Comparison of ENCODE assay signal across 8 cellular contexts in genomic region chr19:633786-634639, GRCh38. TPM values are rescaled to one million over a fixed set of nuclear protein-coding genes. Genes with fewer than 3 reads are reported as not detected.
DNase-seq lines count a peak whose midpoint lies in the region; ATAC-seq and TF ChIP-seq lines count a peak whose summit lies in the region.

No MANE protein-coding gene starts in this region.

- peak overlapping the region; percentile 94 to 97 for H3K4me3 Mint-ChIP-seq in CD14-positive monocyte
- H3K4me3 Mint-ChIP-seq in dendritic cell treated with granulocyte-macrophage colony-stimulating factor and Interleukin-4, amounts not matched to agents 40 ng/mL and 50 ng/mL, for 4 days: peak overlapping the region; percentile 97
- peak overlapping the region; percentile 91 for H3K4me3 Mint-ChIP-seq in natural killer cell treated with Interleukin-12 subunit alpha and Interleukin-12 subunit beta and Interleukin-15 and Interleukin-18, amount 100 ng/mL, for 72 hours

- peaks cover 25% of the 10 kb centered on the region for H3K4me1 Mint-ChIP-seq in CD14-positive monocyte
- peaks cover 37% of the 10 kb centered on the region for H3K4me1 Mint-ChIP-seq in dendritic cell treated with granulocyte-macrophage colony-stimulating factor and Interleukin-4, amounts not matched to agents 40 ng/mL and 50 ng/mL, for 4 days (ENCODE audit: low read depth)
- H3K4me1 Mint-ChIP-seq in natural killer cell treated with Interleukin-12 subunit alpha and Interleukin-12 subunit beta and Interleukin-15 and Interleukin-18, amount 100 ng/mL, for 72 hours (ENCODE audit: low read depth in 2 of 2): peaks cover 9 to 16% of the 10 kb centered on the region in 2 donors

- intact Hi-C loops in CD14-positive monocyte (cut with micrococcal nuclease): loop anchor here (2.0 to 10.0 kb wide), 3 partner anchors 29 to 129 kb away; partner anchors contain the start of genes CDC34 (in 1 of the 2), RNF126 (in 1 of the 2) and TPGS1 (in 1 of the 2)
- intact Hi-C loops in dendritic cell treated with granulocyte-macrophage colony-stimulating factor and Interleukin-4, amounts not matched to agents 40 ng/mL and 50 ng/mL, for 4 days (cut with micrococcal nuclease): loop anchor here (2.0 kb wide), 1 partner anchor 27 kb away; no protein-coding TSS in a partner anchor

- H3K36me3 ChIP-seq in MG63: no peaks in the 10 kb centered on the region; the same call in 1 of the 2 replicates

- no peaks in the 10 kb centered on the region for H3K9me3 ChIP-seq in MG63

- DNase-seq in CD14-positive monocyte (ENCODE audit: low spot score): no peak
- DNase-seq in MG63: no peak
- no peak for DNase-seq in natural killer cell treated with Interleukin-12 subunit alpha and Interleukin-12 subunit beta and Interleukin-15 and Interleukin-18, amount 100 ng/mL, for 72 hours (ENCODE audit: low spot score)
- no peak for DNase-seq in cerebellar nuclear complex (lab: John Stamatoyannopoulos, UW)
- DNase-seq in AML-193 (lab: John Stamatoyannopoulos, UW): no peak
- DNase-seq in NCI-H2081 treated with DMSO at 0.1 percent for 48 hours (lab: John Stamatoyannopoulos, UW): no peak

- ATAC-seq in natural killer cell treated with Interleukin-12 subunit alpha and Interleukin-12 subunit beta and Interleukin-15 and Interleukin-18, amount 100 ng/mL, for 72 hours: no peak
- no peak for ATAC-seq in HG02938 (IDR thresholded peaks at IDR 0.05; ENCODE audit: unreplicated experiment)

- peaks cover 0 to 3% (median 0%) of the 10 kb centered on the region in 7 donors for H3K9me3 Mint-ChIP-seq in CD14-positive monocyte
- H3K9me3 Mint-ChIP-seq in dendritic cell treated with granulocyte-macrophage colony-stimulating factor and Interleukin-4, amounts not matched to agents 40 ng/mL and 50 ng/mL, for 4 days: no peaks in the 10 kb centered on the region
- H3K9me3 Mint-ChIP-seq in natural killer cell treated with Interleukin-12 subunit alpha and Interleukin-12 subunit beta and Interleukin-15 and Interleukin-18, amount 100 ng/mL, for 72 hours: no peaks in the 10 kb centered on the region

- no peaks in the 10 kb centered on the region for H3K27me3 ChIP-seq in MG63

- TF ChIP-seq CTCF in CD14-positive monocyte (IDR thresholded peaks at IDR 0.05): no peak

- H3K36me3 Mint-ChIP-seq in CD14-positive monocyte: peaks cover 14 to 30% of the 10 kb centered on the region in 2 donors
- peaks cover 48% of the 10 kb centered on the region for H3K36me3 Mint-ChIP-seq in dendritic cell treated with granulocyte-macrophage colony-stimulating factor and Interleukin-4, amounts not matched to agents 40 ng/mL and 50 ng/mL, for 4 days (ENCODE audit: low read depth)
- H3K36me3 Mint-ChIP-seq in natural killer cell treated with Interleukin-12 subunit alpha and Interleukin-12 subunit beta and Interleukin-15 and Interleukin-18, amount 100 ng/mL, for 72 hours: no peaks in the 10 kb centered on the region

- H3K4me3 ChIP-seq in MG63: peak overlapping the region; percentile 88

- H3K27ac Mint-ChIP-seq in CD14-positive monocyte: peak overlapping the region; percentile 75 to 90 (median 85)
- peak overlapping the region; percentile 88 for H3K27ac Mint-ChIP-seq in dendritic cell treated with granulocyte-macrophage colony-stimulating factor and Interleukin-4, amounts not matched to agents 40 ng/mL and 50 ng/mL, for 4 days
- peak overlapping the region; percentile 82 to 83 for H3K27ac Mint-ChIP-seq in natural killer cell treated with Interleukin-12 subunit alpha and Interleukin-12 subunit beta and Interleukin-15 and Interleukin-18, amount 100 ng/mL, for 72 hours

- peaks cover 14 to 25% (median 21%) of the 10 kb centered on the region in 3 donors for H3K27me3 Mint-ChIP-seq in CD14-positive monocyte (ENCODE audit: low read depth in 3 of 3)
- peaks cover 26% of the 10 kb centered on the region for H3K27me3 Mint-ChIP-seq in dendritic cell treated with granulocyte-macrophage colony-stimulating factor and Interleukin-4, amounts not matched to agents 40 ng/mL and 50 ng/mL, for 4 days
- no peaks in the 10 kb centered on the region for H3K27me3 Mint-ChIP-seq in natural killer cell treated with Interleukin-12 subunit alpha and Interleukin-12 subunit beta and Interleukin-15 and Interleukin-18, amount 100 ng/mL, for 72 hours

RNA-seq across cellular contexts. Expression of gene POLRMT, which starts 0.7 kb away (rescaled TPM):
- 10 to 100 TPM; 16.2 to 17.6 TPM for polyA plus RNA-seq in CD14-positive monocyte
- 20.1 and 33.2 TPM in 2 replicates for total RNA-seq in MG63 (2014; rRNA removed; shearing (Covaris generic); ENCODE audit: low replicate concordance)
- total RNA-seq in natural killer cell treated with Interleukin-12 subunit alpha and Interleukin-12 subunit beta and Interleukin-15 and Interleukin-18, amount 100 ng/mL, for 72 hours: 100 to 1,000 TPM in 1 of 2 donors, 10 to 100 TPM in 1; 55.0 to 104 TPM

RNA-seq across cellular contexts. Expression of gene FGF22, which starts 5.7 kb away (rescaled TPM):
- polyA plus RNA-seq in CD14-positive monocyte: not detected
- total RNA-seq in MG63 (2014; rRNA removed; shearing (Covaris generic); ENCODE audit: low replicate concordance): not detected in 2 replicates
- total RNA-seq in natural killer cell treated with Interleukin-12 subunit alpha and Interleukin-12 subunit beta and Interleukin-15 and Interleukin-18, amount 100 ng/mL, for 72 hours: not detected

RNA-seq across cellular contexts. Expression of gene RNF126, which starts 29.0 kb away (rescaled TPM):
- polyA plus RNA-seq in CD14-positive monocyte: 10 to 100 TPM; 29.1 to 31.6 TPM
- total RNA-seq in MG63 (2014; rRNA removed; shearing (Covaris generic); ENCODE audit: low replicate concordance): 22.0 and 23.5 TPM in 2 replicates
- 100 to 1,000 TPM in 1 of 2 donors, 10 to 100 TPM in 1; 77.7 to 138 TPM for total RNA-seq in natural killer cell treated with Interleukin-12 subunit alpha and Interleukin-12 subunit beta and Interleukin-15 and Interleukin-18, amount 100 ng/mL, for 72 hours

RNA-seq across cellular contexts. Expression of gene FSTL3, which starts 42.2 kb away (rescaled TPM):
- 1 to 10 TPM; 2.5 to 5.2 TPM for polyA plus RNA-seq in CD14-positive monocyte
- total RNA-seq in MG63 (2014; rRNA removed; shearing (Covaris generic); ENCODE audit: low replicate concordance): 16.0 and 25.0 TPM in 2 replicates
- total RNA-seq in natural killer cell treated with Interleukin-12 subunit alpha and Interleukin-12 subunit beta and Interleukin-15 and Interleukin-18, amount 100 ng/mL, for 72 hours: 1 to 10 TPM; 1.7 to 3.6 TPM

RNA-seq across cellular contexts. Expression of gene HCN2, which starts 44.3 kb away (rescaled TPM):
- polyA plus RNA-seq in CD14-positive monocyte: not detected
- total RNA-seq in MG63 (2014; rRNA removed; shearing (Covaris generic); ENCODE audit: low replicate concordance): 0.46 TPM in 1 of 2 replicates, not detected in the other
- under 1 TPM; 0.29 to 0.64 TPM for total RNA-seq in natural killer cell treated with Interleukin-12 subunit alpha and Interleukin-12 subunit beta and Interleukin-15 and Interleukin-18, amount 100 ng/mL, for 72 hours
